8 cellular contexts compared by ENCODE assay signal in genomic region chr21:25039461-25040380, GRCh38.
DNase-seq lines count a peak whose midpoint lies in the region; ATAC-seq and TF ChIP-seq lines count a peak whose summit lies in the region.

No MANE protein-coding gene starts in this region.

- no peaks in the 10 kb centered on the region for H3K9me3 Mint-ChIP-seq in Caco-2 (ENCODE audit: unreplicated experiment)

- no peak overlapping the region for H3K27ac Mint-ChIP-seq in Caco-2 (ENCODE audit: unreplicated experiment)

- no peaks in the 10 kb centered on the region for H3K36me3 Mint-ChIP-seq in Caco-2 (ENCODE audit: insufficient read depth, unreplicated experiment)

- H3K9me3 ChIP-seq in Caco-2: no peaks in the 10 kb centered on the region

- H3K36me3 ChIP-seq in Caco-2 (ENCODE audit: control insufficient read depth, insufficient read depth, low read length): no peaks in the 10 kb centered on the region

- no peaks in the 10 kb centered on the region for H3K4me1 Mint-ChIP-seq in Caco-2 (ENCODE audit: low read depth, unreplicated experiment)

- H3K4me3 Mint-ChIP-seq in Caco-2 (ENCODE audit: unreplicated experiment): peak overlapping the region; percentile 60

- no peaks in the 10 kb centered on the region for H3K27me3 ChIP-seq in Caco-2 (replicated peaks; ENCODE audit: control insufficient read depth, insufficient read depth, low read length)

- no TSS peak for BruUV-seq in Caco-2 (replicated peaks; lab: Mats Ljungman, UMichigan)

- intact Hi-C loops in Caco-2 (cut with micrococcal nuclease; ENCODE audit: unreplicated experiment): loop anchor here (1.0 to 10.0 kb wide), 3 partner anchors 143 to 527 kb away; no protein-coding TSS in a partner anchor

- POLR2A ChIA-PET in Caco-2 (lab: Charles Lee): no interaction called here

- CTCF ChIA-PET in Caco-2 (lab: Charles Lee): no interaction called here

- no peaks in the 10 kb centered on the region for H3K4me1 ChIP-seq in Caco-2

- DNase-seq in Caco-2 (peak in 1 of 2 experiments; percentile 1), NCI-H774 (lab: John Stamatoyannopoulos, UW) (peak; percentile 35), fibroblast of mammary gland (ENCODE audit: low read depth) (peak; percentile 5), NCI-H2029 (lab: John Stamatoyannopoulos, UW) (no peak)
- DNase-seq in stimulated activated CD4-positive, alpha-beta T cell treated with anti-CD3 and anti-CD28 coated beads, Interleukin-1b, Interleukin-23, amount 100 ng/mL, for 48 hours: no peak
- DNase-seq in activated effector memory CD4-positive, alpha-beta T cell treated with Interleukin-2 at 50 U/mL for 16 hours: no peak

- no peaks in the 10 kb centered on the region for H3K27me3 Mint-ChIP-seq in Caco-2 (ENCODE audit: insufficient read depth, unreplicated experiment)

- TF ChIP-seq CTCF in Caco-2 (IDR thresholded peaks at IDR 0.05; ENCODE audit: insufficient read depth in 1 of 2, low read depth in 1 of 2, low read length in 1 of 2, severe bottlenecking in 1 of 2, unreplicated experiment in 1 of 2): no peak
- TF ChIP-seq CTCF in fibroblast of mammary gland (conservative IDR thresholded peaks at IDR 0.05; ENCODE audit: control insufficient read depth, insufficient read depth, low read depth, low read length): peak; percentile 4

- no peak overlapping the region for H3K4me3 ChIP-seq in Caco-2 (ENCODE audit: low read depth, low read length)
- no peak overlapping the region for H3K4me3 ChIP-seq in fibroblast of mammary gland (ENCODE audit: control insufficient read depth, low read depth, low read length)

- peak; percentile 87 for ATAC-seq in GM19463 (IDR thresholded peaks at IDR 0.05; ENCODE audit: unreplicated experiment)
- peak; percentile 95 for ATAC-seq in HG03439 (IDR thresholded peaks at IDR 0.05; ENCODE audit: unreplicated experiment)

Comparison
In these comparisons a context has a peak if more than half of its experiments do, and no peak if none do; other contexts are left out.
1. DNase-seq: peak in NCI-H774 (single experiment) and fibroblast of mammary gland (single experiment); none in NCI-H2029 (single experiment), stimulated activated CD4-positive, alpha-beta T cell treated with anti-CD3 and anti-CD28 coated beads, Interleukin-1b, Interleukin-23, amount 100 ng/mL, for 48 hours (single experiment) and activated effector memory CD4-positive, alpha-beta T cell treated with Interleukin-2 at 50 U/mL for 16 hours (single experiment).